16 cellular contexts compared by ENCODE assay signal in genomic region chr19:15488489-15489226, GRCh38. TPM values are rescaled to one million over a fixed set of nuclear protein-coding genes. Genes with fewer than 3 reads are reported as not detected.
"Had no signal": no experiment of that assay in that cellular context is flagged by ENCODE, and none has a peak within 500 bp of the region (broad histone marks: within the 10 kb centered on the region; RNA-seq: fewer than 3 reads in every experiment).

No MANE protein-coding gene starts in this region.

- H3K9ac ChIP-seq: neural progenitor cell had no signal

- H3K9me3 ChIP-seq: gastroesophageal sphincter, ovary, thyroid gland had no signal

- DNase-seq: activated CD4-positive, alpha-beta memory T cell treated with anti-CD3 and anti-CD28 coated beads, Interleukin-2, amount 10 ng/mL, durations not matched to agents 7 days and 5 days; activated CD4-positive, alpha-beta T cell treated with anti-CD3 and anti-CD28 coated beads for 4 hours; activated gamma-delta T cell; activated T-cell treated with anti-CD3 and anti-CD28 coated beads, Interleukin-2, amount 50 U/mL, for 72 hours; dermis blood vessel endothelial cell; effector memory CD8-positive, alpha-beta T cell; naive B cell; ovary; T-helper 17 cell; thyroid gland had no signal

- H3K36me3 ChIP-seq: gastroesophageal sphincter, neural progenitor cell, ovary, thyroid gland had no signal

- H3K4me1 ChIP-seq: gastroesophageal sphincter, neural progenitor cell, thyroid gland had no signal

- H3K27me3 ChIP-seq: gastroesophageal sphincter, neural progenitor cell, ovary, thyroid gland had no signal

- H2AFZ ChIP-seq: neural progenitor cell had no signal

- H3K4me2 ChIP-seq: neural progenitor cell had no signal

- ATAC-seq: activated T-cell treated with anti-CD3 and anti-CD28 coated beads, Interleukin-2, amount 50 U/mL, for 72 hours; effector memory CD8-positive, alpha-beta T cell; gastroesophageal sphincter; stimulated activated effector memory CD8-positive, alpha-beta T cell treated with anti-CD3 and anti-CD28 coated beads, Interleukin-12 subunit alpha, Interleukin-12 subunit beta, amount 100 ng/mL, for 72 hours; T-helper 17 cell had no signal

- H3K4me3 ChIP-seq: gastroesophageal sphincter, neural progenitor cell, ovary, thyroid gland had no signal

- H3K27ac ChIP-seq: gastroesophageal sphincter, neural progenitor cell, ovary, thyroid gland had no signal

RNA-seq across cellular contexts. Expression of gene PGLYRP2, which starts 9.4 kb away (rescaled TPM):
- total RNA-seq: dermis blood vessel endothelial cell, fibroblast of lung, gastroesophageal sphincter, mononuclear cell, T-helper 17 cell, thyroid gland, urinary bladder had no signal
- polyA plus RNA-seq: fibroblast of lung, ovary had no signal

RNA-seq across cellular contexts. Expression of gene CYP4F22, which starts 19.7 kb away (rescaled TPM):
- total RNA-seq: dermis blood vessel endothelial cell, fibroblast of lung had no signal
- polyA plus RNA-seq: fibroblast of lung had no signal

RNA-seq across cellular contexts. Expression of gene RASAL3, which starts 24.3 kb away (rescaled TPM):
- total RNA-seq: fibroblast of lung had no signal
- polyA plus RNA-seq: fibroblast of lung had no signal
